14 cellular contexts compared by ENCODE assay signal in the genomic region with DNA sequence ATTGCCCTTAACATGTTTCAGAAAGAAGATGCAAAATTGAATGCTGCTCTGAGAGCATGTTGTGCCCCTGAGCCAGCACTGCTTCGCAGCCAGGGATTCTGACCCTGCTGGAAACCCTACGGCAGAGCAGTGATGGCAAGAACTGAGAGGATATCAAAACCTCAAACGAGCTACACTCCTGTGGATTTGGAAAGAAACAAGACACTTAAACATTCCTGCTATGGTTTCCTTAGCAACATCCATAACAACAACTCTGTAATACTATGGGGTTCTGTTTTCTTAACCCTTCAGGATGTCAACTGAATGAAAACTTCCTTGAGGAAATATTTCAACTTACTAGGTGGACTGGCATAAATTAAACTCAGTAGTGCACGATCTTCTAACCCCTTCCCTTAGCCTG.
DNase-seq lines count a peak whose midpoint lies in the region; FAIRE-seq and TF ChIP-seq lines count a peak whose summit lies in the region.
"Had no signal": no experiment of that assay in that cellular context is flagged by ENCODE, and none has a peak within 500 bp of the region (broad histone marks: within the 10 kb centered on the region; RNA-seq: fewer than 3 reads in every experiment).

No MANE protein-coding gene starts in this region.

- H3K27me3 ChIP-seq in H7 (ENCODE audit: control insufficient read depth, insufficient read depth, low read length) = no peaks in the 10 kb centered on the region

- FAIRE-seq in GM19239 (lab: Jason Lieb, UNC) = no peak

- DNase-seq in H7 (peak; percentile 1), SK-N-MC (ENCODE audit: low read depth, low spot score) (peak; percentile 6), fibroblast of the conjunctiva (ENCODE audit: low read depth) (peak; percentile 71), retinal pigment epithelial cell (ENCODE audit: low read depth) (peak; percentile 57), GM19239 (ENCODE audit: insufficient read length, low spot score) (no peak), islet precursor cell (no peak), NCI-H2107 treated with DMSO at 0.1 percent for 48 hours (lab: John Stamatoyannopoulos, UW; ENCODE audit: unreplicated experiment) (no peak), UCSD-AML1 (lab: John Stamatoyannopoulos, UW; ENCODE audit: unreplicated experiment) (no peak)
- DNase-seq: activated CD4-positive, alpha-beta T cell treated with anti-CD3 and anti-CD28 coated beads, Interleukin-2, amount 10 ng/mL, durations not matched to agents 24 days and 14 days; GDM1; midbrain; NCI-H1092 treated with DMSO at 0.1 percent for 48 hours; OCI-M1 had no signal

- H3K27ac ChIP-seq in SK-N-MC = no peak overlapping the region

- H3K36me3 ChIP-seq in H7 (replicated peaks; ENCODE audit: control insufficient read depth, insufficient read depth, low read length) (no peaks in the 10 kb centered on the region), SK-N-MC (ENCODE audit: insufficient read depth, low read length) (no peaks in the 10 kb centered on the region)
- H3K36me3 ChIP-seq: HAP-1 had no signal

- TF ChIP-seq CTCF in retinal pigment epithelial cell (conservative IDR thresholded peaks at IDR 0.05; ENCODE audit: low read depth, low read length) = no peak

- H3K9me3 ChIP-seq in SK-N-MC (ENCODE audit: low read depth, low read length) = no peaks in the 10 kb centered on the region
- H3K9me3 ChIP-seq: HAP-1 had no signal

- no peak overlapping the region for H3K4me3 ChIP-seq in H7 (ENCODE audit: insufficient read depth, low read depth, low read length)
- H3K4me3 ChIP-seq in SK-N-MC = no peak overlapping the region
- H3K4me3 ChIP-seq in retinal pigment epithelial cell (ENCODE audit: low read length) = no peak overlapping the region
- H3K4me3 ChIP-seq: HAP-1 had no signal

- H3K9ac ChIP-seq in SK-N-MC (ENCODE audit: insufficient read length) = no peak overlapping the region

Comparison
In these comparisons a context has a peak if more than half of its experiments do, and no peak if none do; other contexts are left out.
1. DNase-seq: peak in H7 (single experiment), SK-N-MC (single experiment), fibroblast of the conjunctiva (single experiment) and retinal pigment epithelial cell (single experiment); none in GM19239 (single experiment), islet precursor cell (single experiment), NCI-H2107 treated with DMSO at 0.1 percent for 48 hours (single experiment) and UCSD-AML1 (single experiment).